In the genomic region with DNA sequence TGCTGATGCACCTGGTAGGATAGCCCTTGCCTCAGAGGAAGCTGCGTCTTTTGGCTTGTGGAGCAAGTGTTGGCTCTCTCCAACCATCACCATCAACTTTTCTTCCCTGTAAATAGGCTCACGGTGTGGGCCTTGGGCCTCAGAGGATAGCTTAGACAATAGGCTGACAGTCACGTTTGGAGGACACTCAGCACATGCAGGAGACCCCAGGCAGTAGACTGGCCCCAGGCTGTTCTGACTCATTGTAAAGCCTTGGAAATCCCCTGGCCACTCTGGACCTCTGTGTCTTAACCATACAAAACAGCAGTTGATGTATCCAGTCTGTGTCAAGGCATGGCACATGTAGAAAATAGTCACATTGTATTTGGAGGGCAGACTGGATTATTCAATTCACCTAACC, we compare ENCODE assay signal across 12 cellular contexts. TPM values are rescaled to one million over a fixed set of nuclear protein-coding genes. Genes with fewer than 3 reads are reported as not detected.
DNase-seq lines count a peak whose midpoint lies in the region; ATAC-seq and TF ChIP-seq lines count a peak whose summit lies in the region.
"Had no signal": no experiment of that assay in that cellular context is flagged by ENCODE, and none has a peak within 500 bp of the region (broad histone marks: within the 10 kb centered on the region; RNA-seq: fewer than 3 reads in every experiment).

No MANE protein-coding gene starts in this region.

- no peak for ATAC-seq in activated CD8-positive, alpha-beta T cell treated with anti-CD3 and anti-CD28 coated beads for 36 hours
- ATAC-seq in activated CD8-positive, alpha-beta T cell treated with anti-CD3 and anti-CD28 coated beads, Interleukin-2, amount 10 ng/mL, durations not matched to agents 7 days and 5 days: no peak
- ATAC-seq in HG02884 (IDR thresholded peaks at IDR 0.05; ENCODE audit: unreplicated experiment) (peak; percentile 37), GM18861 (IDR thresholded peaks at IDR 0.05; ENCODE audit: unreplicated experiment) (no peak)
- ATAC-seq in stimulated activated naive B cell treated with anti-CD40 and anti-IgM and Interleukin-4, amounts not matched to agents 10 μg/mL and 1 μg/mL and 100 μg/mL, for 72 hours (replicated peaks): peak; percentile 19 to 23

- no peaks in the 10 kb centered on the region for H3K27me3 Mint-ChIP-seq in activated CD8-positive, alpha-beta T cell treated with anti-CD3 and anti-CD28 coated beads for 36 hours
- H3K27me3 Mint-ChIP-seq in activated CD8-positive, alpha-beta T cell treated with anti-CD3 and anti-CD28 coated beads, Interleukin-2, amount 10 ng/mL, durations not matched to agents 7 days and 5 days (ENCODE audit: low read depth): no peaks in the 10 kb centered on the region
- H3K27me3 Mint-ChIP-seq in stimulated activated naive B cell treated with anti-CD40 and anti-IgM and Interleukin-4, amounts not matched to agents 10 μg/mL and 1 μg/mL and 100 μg/mL, for 72 hours: no peaks in the 10 kb centered on the region

- POLR2A ChIA-PET in activated CD8-positive, alpha-beta T cell treated with anti-CD3 and anti-CD28 coated beads for 36 hours (lab: Charles Lee): interaction anchor here (0.6 to 1.7 kb wide), 5 partner anchors 9 to 33 kb away, joined by 3 to 5 read pairs (median 3); no protein-coding TSS in a partner anchor
- POLR2A ChIA-PET in activated CD8-positive, alpha-beta T cell treated with anti-CD3 and anti-CD28 coated beads, Interleukin-2, amount 10 ng/mL, durations not matched to agents 7 days and 5 days (lab: Charles Lee): interaction anchor here (9.2 kb wide), 1 partner anchor 17 kb away, joined by 70 read pairs; a partner anchor contains a TSS

- no peaks in the 10 kb centered on the region for H3K4me1 Mint-ChIP-seq in activated CD8-positive, alpha-beta T cell treated with anti-CD3 and anti-CD28 coated beads for 36 hours (ENCODE audit: low read depth)
- no peaks in the 10 kb centered on the region for H3K4me1 Mint-ChIP-seq in activated CD8-positive, alpha-beta T cell treated with anti-CD3 and anti-CD28 coated beads, Interleukin-2, amount 10 ng/mL, durations not matched to agents 7 days and 5 days (ENCODE audit: low read depth)
- peaks cover 23 to 40% of the 10 kb centered on the region in 2 donors for H3K4me1 Mint-ChIP-seq in stimulated activated naive B cell treated with anti-CD40 and anti-IgM and Interleukin-4, amounts not matched to agents 10 μg/mL and 1 μg/mL and 100 μg/mL, for 72 hours

- intact Hi-C loops in activated CD8-positive, alpha-beta T cell treated with anti-CD3 and anti-CD28 coated beads for 36 hours (cut with micrococcal nuclease): no loop called here

- H3K4me3 Mint-ChIP-seq in activated CD8-positive, alpha-beta T cell treated with anti-CD3 and anti-CD28 coated beads for 36 hours: no peak overlapping the region
- H3K4me3 Mint-ChIP-seq in activated CD8-positive, alpha-beta T cell treated with anti-CD3 and anti-CD28 coated beads, Interleukin-2, amount 10 ng/mL, durations not matched to agents 7 days and 5 days: no peak overlapping the region
- no peak overlapping the region for H3K4me3 Mint-ChIP-seq in stimulated activated naive B cell treated with anti-CD40 and anti-IgM and Interleukin-4, amounts not matched to agents 10 μg/mL and 1 μg/mL and 100 μg/mL, for 72 hours

- CTCF ChIA-PET in activated CD8-positive, alpha-beta T cell treated with anti-CD3 and anti-CD28 coated beads for 36 hours (lab: Charles Lee): interaction anchor here (1.0 kb wide), 1 partner anchor 17 kb away, joined by 3 read pairs; no protein-coding TSS in a partner anchor
- CTCF ChIA-PET in activated CD8-positive, alpha-beta T cell treated with anti-CD3 and anti-CD28 coated beads, Interleukin-2, amount 10 ng/mL, durations not matched to agents 7 days and 5 days (lab: Charles Lee): no interaction called here

- no peaks in the 10 kb centered on the region for H3K9me3 Mint-ChIP-seq in activated CD8-positive, alpha-beta T cell treated with anti-CD3 and anti-CD28 coated beads for 36 hours
- H3K9me3 Mint-ChIP-seq in activated CD8-positive, alpha-beta T cell treated with anti-CD3 and anti-CD28 coated beads, Interleukin-2, amount 10 ng/mL, durations not matched to agents 7 days and 5 days (ENCODE audit: insufficient read depth): no peaks in the 10 kb centered on the region
- no peaks in the 10 kb centered on the region for H3K9me3 Mint-ChIP-seq in stimulated activated naive B cell treated with anti-CD40 and anti-IgM and Interleukin-4, amounts not matched to agents 10 μg/mL and 1 μg/mL and 100 μg/mL, for 72 hours

- peak; percentile 13 for DNase-seq in activated CD8-positive, alpha-beta T cell treated with anti-CD3 and anti-CD28 coated beads for 36 hours
- no peak for DNase-seq in activated CD8-positive, alpha-beta T cell treated with anti-CD3 and anti-CD28 coated beads, Interleukin-2, amount 10 ng/mL, durations not matched to agents 7 days and 5 days
- DNase-seq in astrocyte of the hippocampus (ENCODE audit: low read depth, low spot score) (peak; percentile 52), Kasumi-1 (lab: John Stamatoyannopoulos, UW) (no peak)
- peak; percentile 14 for DNase-seq in stimulated activated naive B cell treated with anti-CD40 and anti-IgM and Interleukin-4, amounts not matched to agents 10 μg/mL and 1 μg/mL and 100 μg/mL, for 72 hours
- DNase-seq in activated CD8-positive, alpha-beta memory T cell treated with anti-CD3 and anti-CD28 coated beads, Interleukin-2, amount 50 U/mL, for 48 hours: no peak
- DNase-seq: activated effector memory CD4-positive, alpha-beta T cell treated with Interleukin-2 at 50 U/mL for 16 hours; DMS79 treated with DMSO at 0.1 percent for 48 hours; NCI-H2107; transverse colon had no signal

- peak overlapping the region; percentile 16 for H3K27ac Mint-ChIP-seq in activated CD8-positive, alpha-beta T cell treated with anti-CD3 and anti-CD28 coated beads for 36 hours
- H3K27ac Mint-ChIP-seq in activated CD8-positive, alpha-beta T cell treated with anti-CD3 and anti-CD28 coated beads, Interleukin-2, amount 10 ng/mL, durations not matched to agents 7 days and 5 days: no peak overlapping the region
- peak overlapping the region; percentile 5 for H3K27ac Mint-ChIP-seq in stimulated activated naive B cell treated with anti-CD40 and anti-IgM and Interleukin-4, amounts not matched to agents 10 μg/mL and 1 μg/mL and 100 μg/mL, for 72 hours

- no peak for TF ChIP-seq CTCF in activated CD8-positive, alpha-beta T cell treated with anti-CD3 and anti-CD28 coated beads for 36 hours (IDR thresholded peaks at IDR 0.05)

- peaks cover 44% of the 10 kb centered on the region for H3K36me3 Mint-ChIP-seq in activated CD8-positive, alpha-beta T cell treated with anti-CD3 and anti-CD28 coated beads for 36 hours (ENCODE audit: low read depth)
- H3K36me3 Mint-ChIP-seq in activated CD8-positive, alpha-beta T cell treated with anti-CD3 and anti-CD28 coated beads, Interleukin-2, amount 10 ng/mL, durations not matched to agents 7 days and 5 days (ENCODE audit: low read depth): peaks cover 44% of the 10 kb centered on the region
- H3K36me3 Mint-ChIP-seq in stimulated activated naive B cell treated with anti-CD40 and anti-IgM and Interleukin-4, amounts not matched to agents 10 μg/mL and 1 μg/mL and 100 μg/mL, for 72 hours: peaks cover 39 to 65% of the 10 kb centered on the region in 2 donors

RNA-seq across cellular contexts. Expression of a gene that starts 18.6 kb away (rescaled TPM):
- total RNA-seq in activated CD8-positive, alpha-beta T cell treated with anti-CD3 and anti-CD28 coated beads for 36 hours: 100 to 1,000 TPM; 277 to 282 TPM
- total RNA-seq in activated CD8-positive, alpha-beta T cell treated with anti-CD3 and anti-CD28 coated beads, Interleukin-2, amount 10 ng/mL, durations not matched to agents 7 days and 5 days: 100 to 1,000 TPM; 395 to 407 TPM

RNA-seq across cellular contexts. Expression of a gene that starts 36.6 kb away (rescaled TPM):
- total RNA-seq in activated CD8-positive, alpha-beta T cell treated with anti-CD3 and anti-CD28 coated beads for 36 hours: 100 to 1,000 TPM; 114 to 117 TPM
- 10 to 100 TPM; 79.0 to 81.3 TPM for total RNA-seq in activated CD8-positive, alpha-beta T cell treated with anti-CD3 and anti-CD28 coated beads, Interleukin-2, amount 10 ng/mL, durations not matched to agents 7 days and 5 days

RNA-seq across cellular contexts. Expression of a gene that starts 55.4 kb away (rescaled TPM):
- total RNA-seq in activated CD8-positive, alpha-beta T cell treated with anti-CD3 and anti-CD28 coated beads for 36 hours: 1,000 to 10,000 TPM; 3,542 to 3,651 TPM
- 1,000 to 10,000 TPM; 2,046 to 2,123 TPM for total RNA-seq in activated CD8-positive, alpha-beta T cell treated with anti-CD3 and anti-CD28 coated beads, Interleukin-2, amount 10 ng/mL, durations not matched to agents 7 days and 5 days

Comparison
In these comparisons a context has a peak if more than half of its experiments do, and no peak if none do; other contexts are left out.
1. DNase-seq: peak in activated CD8-positive, alpha-beta T cell treated with anti-CD3 and anti-CD28 coated beads for 36 hours (single experiment), astrocyte of the hippocampus (single experiment) and stimulated activated naive B cell treated with anti-CD40 and anti-IgM and Interleukin-4, amounts not matched to agents 10 μg/mL and 1 μg/mL and 100 μg/mL, for 72 hours (single experiment); none in activated CD8-positive, alpha-beta T cell treated with anti-CD3 and anti-CD28 coated beads, Interleukin-2, amount 10 ng/mL, durations not matched to agents 7 days and 5 days (single experiment), Kasumi-1 (0 of 2) and activated CD8-positive, alpha-beta memory T cell treated with anti-CD3 and anti-CD28 coated beads, Interleukin-2, amount 50 U/mL, for 48 hours (single experiment).
2. ATAC-seq: peak in HG02884 (single experiment) and stimulated activated naive B cell treated with anti-CD40 and anti-IgM and Interleukin-4, amounts not matched to agents 10 μg/mL and 1 μg/mL and 100 μg/mL, for 72 hours (2 of 2); none in activated CD8-positive, alpha-beta T cell treated with anti-CD3 and anti-CD28 coated beads for 36 hours (single experiment), activated CD8-positive, alpha-beta T cell treated with anti-CD3 and anti-CD28 coated beads, Interleukin-2, amount 10 ng/mL, durations not matched to agents 7 days and 5 days (single experiment) and GM18861 (single experiment).